Comparison of ENCODE assay signal across 17 cellular contexts in the genomic region with DNA sequence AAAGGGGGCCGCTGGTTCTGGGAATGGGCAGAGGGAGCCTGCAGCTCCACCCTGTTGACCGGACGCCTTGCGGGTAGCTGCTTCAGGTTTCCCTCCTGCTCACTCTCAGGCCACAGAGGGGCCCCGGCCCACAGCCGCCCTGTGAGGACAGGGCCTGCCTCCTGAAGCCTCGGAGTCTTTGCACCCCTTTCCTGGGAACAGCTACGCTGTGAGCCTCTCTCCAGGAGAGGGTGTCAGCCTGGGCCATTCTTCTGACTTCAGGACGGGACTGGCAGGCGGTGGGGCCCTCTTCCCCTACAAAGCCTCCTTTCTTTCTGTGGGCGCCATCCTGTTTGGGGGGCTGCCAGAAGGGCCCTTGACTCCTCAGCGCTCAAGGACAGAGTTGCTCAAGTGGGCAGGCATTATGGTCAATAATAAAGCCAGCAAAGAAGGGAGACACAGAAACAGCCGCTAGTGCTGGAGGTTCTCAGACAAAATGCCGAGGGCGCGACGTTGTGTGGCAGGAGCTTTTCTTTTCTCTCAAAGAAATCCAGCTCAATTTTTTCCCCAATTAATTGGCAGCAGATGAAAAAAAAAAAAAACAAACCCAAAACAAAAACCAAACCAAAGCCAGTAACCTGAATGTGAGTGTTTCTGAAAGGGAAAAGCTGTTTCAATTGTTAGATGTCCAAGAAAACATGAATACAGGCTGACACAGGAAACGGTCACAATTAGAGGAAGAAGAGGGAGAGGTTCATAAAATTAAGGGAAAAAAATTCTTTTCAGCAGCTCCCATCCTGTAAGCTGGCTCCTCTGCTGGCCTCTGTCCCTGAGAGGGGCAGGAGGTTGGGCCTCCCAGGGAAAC. TPM values are rescaled to one million over a fixed set of nuclear protein-coding genes. Genes with fewer than 3 reads are reported as not detected.
DNase-seq lines count a peak whose midpoint lies in the region; ATAC-seq and TF ChIP-seq lines count a peak whose summit lies in the region.
"Had no signal": no experiment of that assay in that cellular context is flagged by ENCODE, and none has a peak within 500 bp of the region (broad histone marks: within the 10 kb centered on the region; RNA-seq: fewer than 3 reads in every experiment).

No MANE protein-coding gene starts in this region.

- H3K4me1 ChIP-seq in lower lobe of right lung (peaks cover 43% of the 10 kb centered on the region), sigmoid colon (peaks cover 0 to 10% (median 3%) of the 10 kb centered on the region in 4 donors), H9 (ENCODE audit: insufficient read depth, low read length) (no peaks in the 10 kb centered on the region; the same call in 1 of the 2 replicates)

- WGBS in sigmoid colon, 2 donors: 90 to 91% methylated on average over 18 of the region's 18 CpGs
- no CpG with 5 or more reads among the region's 18 CpGs for WGBS in H9 (ENCODE audit: extremely low coverage, insufficient read length, low lambda C conversion rate)

- TF ChIP-seq POLR2A in sigmoid colon (IDR thresholded peaks at IDR 0.05): no peak

- no peak for TF ChIP-seq EP300 in sigmoid colon (IDR thresholded peaks at IDR 0.05)

- H2BK20ac ChIP-seq in H9 (ENCODE audit: low read depth, low read length, poor library complexity, severe bottlenecking): no peak overlapping the region

- peak overlapping the region in 56 of 59 donors; percentile 30 to 84 (median 72) for H3K27ac ChIP-seq in dorsolateral prefrontal cortex
- H3K27ac ChIP-seq in lower lobe of right lung: peak overlapping the region; percentile 77
- peak overlapping the region in 3 of 4 donors; percentile 33 to 67 (median 55) for H3K27ac ChIP-seq in sigmoid colon
- no peak overlapping the region for H3K27ac ChIP-seq in H9 (ENCODE audit: insufficient read length, low read depth, low read length)
- H3K27ac ChIP-seq: GM23248 had no signal

- intact Hi-C loops in dorsolateral prefrontal cortex (cut with DNase I): loop anchor here in 1 of 2 donors (5.0 kb wide), 2 partner anchors 101 to 246 kb away; no protein-coding TSS in a partner anchor
- intact Hi-C loops in lower lobe of right lung (cut with DNase I): loop anchor here (10.0 kb wide), 1 partner anchor 248 kb away; no protein-coding TSS in a partner anchor
- intact Hi-C loops in sigmoid colon (cut with DNase I): no loop called here

- no peak overlapping the region for H3K23ac ChIP-seq in H9 (ENCODE audit: insufficient read length, low read depth, low read length)

- no peaks in the 10 kb centered on the region for H4K20me1 ChIP-seq in H9 (ENCODE audit: control insufficient read depth, insufficient read depth, insufficient read length)

- no peak overlapping the region for H2AK5ac ChIP-seq in H9 (ENCODE audit: insufficient read length, low read length)

- DNase-seq in NCI-H1092 (lab: John Stamatoyannopoulos, UW) (peak; percentile 37), dorsolateral prefrontal cortex (peak in 2 of 10 donors; percentile 50 to 56), lower lobe of right lung (no peak), sigmoid colon (peak; percentile 60), H4 (ENCODE audit: low spot score) (no peak), H9 (no peak)
- DNase-seq: activated CD4-positive, alpha-beta T cell treated with anti-CD3 and anti-CD28 coated beads, Interleukin-2, amount 10 ng/mL, durations not matched to agents 7 days and 5 days; DMS79 treated with DMSO at 0.1 percent for 48 hours; GM23248; naive thymus-derived CD8-positive, alpha-beta T cell; PC-3; T-helper 17 cell had no signal

- H3K18ac ChIP-seq in H9 (ENCODE audit: insufficient read length, low read depth, low read length): no peak overlapping the region

- H3K27me3 ChIP-seq in dorsolateral prefrontal cortex (no peaks in the 10 kb centered on the region), lower lobe of right lung (ENCODE audit: low read depth) (no peaks in the 10 kb centered on the region), sigmoid colon (no peaks in the 10 kb centered on the region), H9 (ENCODE audit: insufficient read depth, low read length) (no peaks in the 10 kb centered on the region)

- H3K23me2 ChIP-seq in H9 (ENCODE audit: insufficient read length, low read depth, low read length, poor library complexity, severe bottlenecking): no peaks in the 10 kb centered on the region

- no peak overlapping the region for H2BK15ac ChIP-seq in H9 (ENCODE audit: low read depth, low read length)

- no peak overlapping the region for H3K4ac ChIP-seq in H9 (ENCODE audit: low read depth, low read length)

- H2AFZ ChIP-seq in H9 (ENCODE audit: low read length): no peak overlapping the region
- H2AFZ ChIP-seq: GM23248 had no signal

- peak in 3 of 56 donors; percentile 10 to 14 (median 12) for TF ChIP-seq CTCF in dorsolateral prefrontal cortex (IDR thresholded peaks at IDR 0.05 in 54 of 56, conservative IDR thresholded peaks at IDR 0.05 in 2 of 56; ENCODE audit: low read depth in 1 of 56, partially characterized antibody in 56 of 56)
- TF ChIP-seq CTCF in lower lobe of right lung (IDR thresholded peaks at IDR 0.05): no peak
- no peak for TF ChIP-seq CTCF in sigmoid colon (IDR thresholded peaks at IDR 0.05)
- no peak for TF ChIP-seq CTCF in H9 (conservative IDR thresholded peaks at IDR 0.05)

- no peaks in the 10 kb centered on the region for H3K79me1 ChIP-seq in H9 (ENCODE audit: insufficient read depth, low read depth, low read length, poor library complexity, severe bottlenecking)

- no peak overlapping the region for H4K5ac ChIP-seq in H9 (ENCODE audit: insufficient read length, low read depth, low read length)

- H3K4me3 ChIP-seq in dorsolateral prefrontal cortex: peak overlapping the region in 1 of 59 donors; percentile 9
- no peak overlapping the region for H3K4me3 ChIP-seq in lower lobe of right lung
- no peak overlapping the region for H3K4me3 ChIP-seq in sigmoid colon
- H3K4me3 ChIP-seq: GM23248 had no signal

- H3K4me2 ChIP-seq in H9 (ENCODE audit: insufficient read depth, insufficient read length, low read length): no peak overlapping the region

- H3K36me3 ChIP-seq in lower lobe of right lung: peaks cover 20% of the 10 kb centered on the region
- H3K36me3 ChIP-seq in sigmoid colon: peaks cover 0 to 17% (median 3%) of the 10 kb centered on the region in 4 donors

- no peaks in the 10 kb centered on the region for H3K79me2 ChIP-seq in H9 (ENCODE audit: insufficient read depth, low read length)

- H3K27me3 Mint-ChIP-seq in H9 (ENCODE audit: low read depth): no peaks in the 10 kb centered on the region
- H3K27me3 Mint-ChIP-seq: activated CD4-positive, alpha-beta T cell treated with anti-CD3 and anti-CD28 coated beads, Interleukin-2, amount 10 ng/mL, durations not matched to agents 7 days and 5 days; B cell had no signal

- no peak overlapping the region for H3K4me3 Mint-ChIP-seq in H9
- H3K4me3 Mint-ChIP-seq: activated CD4-positive, alpha-beta T cell treated with anti-CD3 and anti-CD28 coated beads, Interleukin-2, amount 10 ng/mL, durations not matched to agents 7 days and 5 days; activated T-helper 1 cell treated with anti-CD3 and anti-CD28 coated beads, Interleukin-12 subunit alpha, Interleukin-12 subunit beta, Interleukin-2, Interleukin-4 antibody, amounts not matched to agents 30 ng/mL and 10 ng/mL and 1 ng/mL, durations not matched to agents 14 hours and 24 hours and 36 hours; B cell; central memory CD8-positive, alpha-beta T cell; naive thymus-derived CD8-positive, alpha-beta T cell; T-helper 17 cell had no signal

- H3K14ac ChIP-seq in H9 (ENCODE audit: insufficient read depth, low read length): no peak overlapping the region

- no peak overlapping the region for H4K91ac ChIP-seq in H9 (ENCODE audit: insufficient read length, low read depth, low read length)

- H3K9me3 ChIP-seq in lower lobe of right lung (no peaks in the 10 kb centered on the region), sigmoid colon (no peaks in the 10 kb centered on the region), H9 (ENCODE audit: control insufficient read depth, low read depth, low read length) (no peaks in the 10 kb centered on the region)

- H3K9ac ChIP-seq in H9 (ENCODE audit: extremely low read depth, insufficient read length, low read length): no peak overlapping the region
- H3K9ac ChIP-seq: GM23248 had no signal

- no peak overlapping the region for H2BK12ac ChIP-seq in H9 (ENCODE audit: insufficient read length, low read depth, low read length)

- H3K56ac ChIP-seq in H9 (ENCODE audit: insufficient read length, low read depth, low read length): no peak overlapping the region

- ATAC-seq in lower lobe of right lung (peak in 1 of 2 donors; percentile 15), HG02571 (IDR thresholded peaks at IDR 0.05; ENCODE audit: unreplicated experiment) (no peak), HG03457 (IDR thresholded peaks at IDR 0.05; ENCODE audit: unreplicated experiment) (no peak)
- ATAC-seq: naive thymus-derived CD8-positive, alpha-beta T cell; PC-3; T-helper 17 cell had no signal

- H3K27ac Mint-ChIP-seq in H9: peak overlapping the region in 1 of 3 experiments; percentile 65; a peak in 1 of 7 replicates
- H3K27ac Mint-ChIP-seq: activated CD4-positive, alpha-beta T cell treated with anti-CD3 and anti-CD28 coated beads, Interleukin-2, amount 10 ng/mL, durations not matched to agents 7 days and 5 days; activated T-helper 1 cell treated with anti-CD3 and anti-CD28 coated beads, Interleukin-12 subunit alpha, Interleukin-12 subunit beta, Interleukin-2, Interleukin-4 antibody, amounts not matched to agents 30 ng/mL and 10 ng/mL and 1 ng/mL, durations not matched to agents 14 hours and 24 hours and 36 hours; B cell; T-helper 17 cell had no signal

- no peak overlapping the region for H4K8ac ChIP-seq in H9 (replicated peaks; ENCODE audit: insufficient read length, low read depth, low read length)

- H3K9me3 Mint-ChIP-seq in H9: no peaks in the 10 kb centered on the region
- H3K9me3 Mint-ChIP-seq: activated CD4-positive, alpha-beta T cell treated with anti-CD3 and anti-CD28 coated beads, Interleukin-2, amount 10 ng/mL, durations not matched to agents 7 days and 5 days; activated T-helper 1 cell treated with anti-CD3 and anti-CD28 coated beads, Interleukin-12 subunit alpha, Interleukin-12 subunit beta, Interleukin-2, Interleukin-4 antibody, amounts not matched to agents 30 ng/mL and 10 ng/mL and 1 ng/mL, durations not matched to agents 14 hours and 24 hours and 36 hours; central memory CD8-positive, alpha-beta T cell; naive thymus-derived CD8-positive, alpha-beta T cell had no signal

- no peak overlapping the region for H2BK120ac ChIP-seq in H9 (ENCODE audit: low read depth, low read length, poor library complexity, severe bottlenecking)

- peaks cover 30 to 45% of the 10 kb centered on the region in 2 experiments for H3K4me1 Mint-ChIP-seq in H9
- H3K4me1 Mint-ChIP-seq: activated CD4-positive, alpha-beta T cell treated with anti-CD3 and anti-CD28 coated beads, Interleukin-2, amount 10 ng/mL, durations not matched to agents 7 days and 5 days; B cell had no signal

- H3K36me3 Mint-ChIP-seq in H9 (ENCODE audit: insufficient read depth in 1 of 3, low read depth in 3 of 3): peaks cover 0 to 8% (median 0%) of the 10 kb centered on the region in 3 experiments; a peak in 1 of 7 replicates
- H3K36me3 Mint-ChIP-seq: naive thymus-derived CD8-positive, alpha-beta T cell had no signal

- no peak overlapping the region for H2BK5ac ChIP-seq in H9 (ENCODE audit: insufficient read length, low read length)

- no peak overlapping the region for H3T11ph ChIP-seq in H9 (ENCODE audit: low read length)

RNA-seq across cellular contexts. Expression of a gene that starts 12.8 kb away (rescaled TPM):
- total RNA-seq in dorsolateral prefrontal cortex (10 to 100 TPM; 21.6 to 40.8 (median 32.4) TPM), lower lobe of right lung (23.8 TPM), sigmoid colon (10 to 100 TPM; 19.3 to 31.0 (median 27.3) TPM), H9 (2021) (12.4 and 12.9 TPM in 2 replicates)
- polyA plus RNA-seq in sigmoid colon: 1 to 10 TPM; 4.2 to 8.9 (median 8.6) TPM
- total RNA-seq in H4 (2014; rRNA removed; shearing (Covaris generic)): 26.3 and 38.4 TPM in 2 replicates

Comparison
In these comparisons a context has a peak if more than half of its experiments do, and no peak if none do; other contexts are left out.
1. DNase-seq: peak in NCI-H1092 (single experiment) and sigmoid colon (single experiment); none in lower lobe of right lung (single experiment), H4 (single experiment) and H9 (single experiment).